8 cellular contexts compared by ENCODE assay signal in the genomic region with DNA sequence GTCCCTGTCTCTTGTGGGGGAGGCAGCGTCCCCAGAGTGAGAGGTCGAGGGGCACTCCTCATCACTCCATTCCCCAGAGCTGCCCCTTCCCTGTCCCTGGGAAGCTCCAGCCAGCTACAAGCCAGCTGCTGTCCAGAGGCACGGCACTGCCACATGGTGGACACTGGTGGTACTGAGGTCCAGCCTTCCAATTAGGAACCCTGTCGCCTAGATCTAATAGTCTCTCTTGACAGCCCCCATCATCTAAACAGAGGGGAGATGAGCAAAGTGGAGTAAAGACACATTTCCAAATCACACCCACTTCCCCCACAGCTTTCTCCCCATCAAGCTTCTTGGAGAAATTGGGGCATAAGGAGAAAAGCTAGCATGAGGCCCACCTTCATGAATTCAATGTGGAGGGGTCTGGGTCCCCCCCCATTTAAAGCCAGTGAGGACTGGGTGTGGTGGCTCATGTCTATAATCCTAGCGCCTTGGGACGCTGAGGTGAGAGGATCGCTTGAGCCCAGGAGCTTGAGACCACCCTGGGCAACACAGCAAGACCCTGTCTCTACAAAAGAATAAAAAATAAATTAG. TPM values are rescaled to one million over a fixed set of nuclear protein-coding genes. Genes with fewer than 3 reads are reported as not detected.
DNase-seq lines count a peak whose midpoint lies in the region; ATAC-seq and TF ChIP-seq lines count a peak whose summit lies in the region.

No MANE protein-coding gene starts in this region.

- H3K9ac ChIP-seq in OCI-LY3 (ENCODE audit: low read length), result no peak overlapping the region

- H3K79me2 ChIP-seq in OCI-LY3 (ENCODE audit: low read length), result no peaks in the 10 kb centered on the region

- H3K36me3 ChIP-seq in OCI-LY3 (replicated peaks; ENCODE audit: low read depth, low read length) (no peaks in the 10 kb centered on the region), heart right ventricle (no peaks in the 10 kb centered on the region)

- peaks cover 3% of the 10 kb centered on the region for H3K27me3 Mint-ChIP-seq in activated naive CD8-positive, alpha-beta T cell treated with anti-CD3 and anti-CD28 coated beads, Interleukin-2, amount 50 U/mL, for 24 hours

- H3K4me1 ChIP-seq in OCI-LY3 (ENCODE audit: low read length) (peaks cover 26% of the 10 kb centered on the region), heart right ventricle (peaks cover 0 to 26% (median 9%) of the 10 kb centered on the region in 9 donors)

- peak overlapping the region; percentile 17; the same call in 1 of the 2 replicates for H3K4me2 ChIP-seq in OCI-LY3 (ENCODE audit: low read length)

- no peak overlapping the region for H3K4me3 ChIP-seq in OCI-LY3 (ENCODE audit: low read length)
- no peak overlapping the region for H3K4me3 ChIP-seq in heart right ventricle

- H3K4me3 Mint-ChIP-seq in activated naive CD8-positive, alpha-beta T cell treated with anti-CD3 and anti-CD28 coated beads, Interleukin-2, amount 50 U/mL, for 24 hours, result peak overlapping the region; percentile 61

- intact Hi-C loops in heart right ventricle (cut with DNase I) (loop anchor here (1.0 to 10.0 kb wide), 12 partner anchors 22 to 191 kb away; a partner anchor contains a TSS), posterior cingulate gyrus (cut with DNase I) (loop anchor here (1.0 to 2.0 kb wide), 2 partner anchors 146 to 190 kb away; no protein-coding TSS in a partner anchor)

- peak; percentile 49 to 84 for DNase-seq in NCI-H524 (lab: John Stamatoyannopoulos, UW)
- DNase-seq in NCI-H524 treated with DMSO at 0.1 percent for 48 hours (lab: John Stamatoyannopoulos, UW), result no peak
- DNase-seq in HT1080 (ENCODE audit: low read depth), result peak; percentile 70
- DNase-seq in activated naive CD8-positive, alpha-beta T cell treated with anti-CD3 and anti-CD28 coated beads, Interleukin-2, amount 50 U/mL, for 24 hours, result peak; percentile 78
- DNase-seq in heart right ventricle, result peak; percentile 82
- peak; percentile 69 to 97 (median 86) for DNase-seq in posterior cingulate gyrus

- peaks cover 45% of the 10 kb centered on the region for H3K4me1 Mint-ChIP-seq in activated naive CD8-positive, alpha-beta T cell treated with anti-CD3 and anti-CD28 coated beads, Interleukin-2, amount 50 U/mL, for 24 hours

- H3K27me3 ChIP-seq in OCI-LY3 (ENCODE audit: low read depth, low read length) (no peaks in the 10 kb centered on the region), heart right ventricle (no peaks in the 10 kb centered on the region)

- H2AFZ ChIP-seq in OCI-LY3 (ENCODE audit: low read depth, low read length), result no peak overlapping the region

- no peaks in the 10 kb centered on the region for H3K36me3 Mint-ChIP-seq in activated naive CD8-positive, alpha-beta T cell treated with anti-CD3 and anti-CD28 coated beads, Interleukin-2, amount 50 U/mL, for 24 hours (ENCODE audit: low read depth)

- H3K27ac ChIP-seq in OCI-LY3 (ENCODE audit: low read length) (no peak overlapping the region), heart right ventricle (peak overlapping the region in 9 of 10 donors; percentile 38 to 95 (median 86))

- ATAC-seq in activated naive CD8-positive, alpha-beta T cell treated with anti-CD3 and anti-CD28 coated beads, Interleukin-2, amount 50 U/mL, for 24 hours, result peak; percentile 23
- ATAC-seq in heart right ventricle (peak; percentile 81 to 91 (median 86)), HG03159 (IDR thresholded peaks at IDR 0.05; ENCODE audit: unreplicated experiment) (no peak)

- no peaks in the 10 kb centered on the region for H4K20me1 ChIP-seq in OCI-LY3 (ENCODE audit: insufficient read depth, low read length)

- H3K9me3 ChIP-seq in OCI-LY3 (ENCODE audit: insufficient read depth, low read length) (no peaks in the 10 kb centered on the region), heart right ventricle (no peaks in the 10 kb centered on the region)

- peak; percentile 78 for TF ChIP-seq CTCF in OCI-LY3 (IDR thresholded peaks at IDR 0.05; ENCODE audit: low read depth, low read length)
- peak; percentile 82 to 94 (median 92) for TF ChIP-seq CTCF in heart right ventricle (IDR thresholded peaks at IDR 0.05)

- no peaks in the 10 kb centered on the region for H3K9me3 Mint-ChIP-seq in activated naive CD8-positive, alpha-beta T cell treated with anti-CD3 and anti-CD28 coated beads, Interleukin-2, amount 50 U/mL, for 24 hours

- peak overlapping the region; percentile 70 for H3K27ac Mint-ChIP-seq in activated naive CD8-positive, alpha-beta T cell treated with anti-CD3 and anti-CD28 coated beads, Interleukin-2, amount 50 U/mL, for 24 hours

- WGBS in heart right ventricle, 2 donors, result 13 to 22% methylated on average over 7 of the region's 7 CpGs

RNA-seq across cellular contexts. Expression of a gene that starts 2.1 kb away (rescaled TPM):
- 1.4 and 2.1 TPM in 2 replicates for total RNA-seq in HT1080 (2014; rRNA removed; shearing (Covaris generic))
- polyA plus RNA-seq in HT1080 (2015; cell fraction: cytosol; rRNA removed), result 4.8 and 6.1 TPM in 2 replicates
- 10.5 and 13.7 TPM in 2 replicates for polyA plus RNA-seq in HT1080 (2015; cell fraction: nucleus; rRNA removed)
- total RNA-seq in heart right ventricle, result 1 to 10 TPM in 3 of 10 donors, under 1 TPM in 3, not detected in 4; 0.09 to 1.2 (median 0.71) TPM
- polyA plus RNA-seq in heart right ventricle, result under 1 TPM in 1 of 2 donors, not detected in 1; 0.01 TPM

RNA-seq across cellular contexts. Expression of a gene that starts 6.6 kb away (rescaled TPM):
- 0.60 and 4.0 TPM in 2 replicates for total RNA-seq in HT1080 (2014; rRNA removed; shearing (Covaris generic))
- polyA plus RNA-seq in HT1080 (2015; cell fraction: cytosol; rRNA removed), result 0.08 and 0.52 TPM in 2 replicates
- 0.67 and 1.2 TPM in 2 replicates for polyA plus RNA-seq in HT1080 (2015; cell fraction: nucleus; rRNA removed)
- total RNA-seq in heart right ventricle, result 1 to 10 TPM in 2 of 10 donors, under 1 TPM in 8; 0.12 to 1.2 (median 0.63) TPM
- polyA plus RNA-seq in heart right ventricle, result under 1 TPM; 0.15 to 0.45 TPM

RNA-seq across cellular contexts. Expression of a gene that starts 18.4 kb away (rescaled TPM):
- 0.13 and 0.37 TPM in 2 replicates for total RNA-seq in HT1080 (2014; rRNA removed; shearing (Covaris generic))
- 0.05 and 0.12 TPM in 2 replicates for polyA plus RNA-seq in HT1080 (2015; cell fraction: cytosol; rRNA removed)
- 0.08 TPM in 1 of 2 replicates, not detected in the other for polyA plus RNA-seq in HT1080 (2015; cell fraction: nucleus; rRNA removed)
- under 1 TPM in 1 of 10 donors, not detected in 9; 0.13 TPM for total RNA-seq in heart right ventricle
- under 1 TPM in 1 of 2 donors, not detected in 1; 0.03 TPM for polyA plus RNA-seq in heart right ventricle

RNA-seq across cellular contexts. Expression of a gene that starts 22.2 kb away (rescaled TPM):
- 7.4 and 13.0 TPM in 2 replicates for total RNA-seq in HT1080 (2014; rRNA removed; shearing (Covaris generic))
- polyA plus RNA-seq in HT1080 (2015; cell fraction: cytosol; rRNA removed), result 23.2 and 30.4 TPM in 2 replicates
- polyA plus RNA-seq in HT1080 (2015; cell fraction: nucleus; rRNA removed), result 37.5 and 37.7 TPM in 2 replicates
- 100 to 1,000 TPM in 1 of 10 donors, 10 to 100 TPM in 9; 43.7 to 107 (median 82.9) TPM for total RNA-seq in heart right ventricle
- polyA plus RNA-seq in heart right ventricle, result 10 to 100 TPM; 15.5 to 17.6 TPM

RNA-seq across cellular contexts. Expression of a gene that starts 26.6 kb away (rescaled TPM):
- 2.2 and 3.3 TPM in 2 replicates for total RNA-seq in HT1080 (2014; rRNA removed; shearing (Covaris generic))
- polyA plus RNA-seq in HT1080 (2015; cell fraction: cytosol; rRNA removed), result 2.0 and 2.2 TPM in 2 replicates
- polyA plus RNA-seq in HT1080 (2015; cell fraction: nucleus; rRNA removed), result 5.3 and 11.0 TPM in 2 replicates
- total RNA-seq in heart right ventricle, result 10 to 100 TPM in 2 of 10 donors, 1 to 10 TPM in 7, under 1 TPM in 1; 0.83 to 17.7 (median 3.8) TPM
- 1 to 10 TPM; 1.8 to 6.7 TPM for polyA plus RNA-seq in heart right ventricle
